In the genomic region with DNA sequence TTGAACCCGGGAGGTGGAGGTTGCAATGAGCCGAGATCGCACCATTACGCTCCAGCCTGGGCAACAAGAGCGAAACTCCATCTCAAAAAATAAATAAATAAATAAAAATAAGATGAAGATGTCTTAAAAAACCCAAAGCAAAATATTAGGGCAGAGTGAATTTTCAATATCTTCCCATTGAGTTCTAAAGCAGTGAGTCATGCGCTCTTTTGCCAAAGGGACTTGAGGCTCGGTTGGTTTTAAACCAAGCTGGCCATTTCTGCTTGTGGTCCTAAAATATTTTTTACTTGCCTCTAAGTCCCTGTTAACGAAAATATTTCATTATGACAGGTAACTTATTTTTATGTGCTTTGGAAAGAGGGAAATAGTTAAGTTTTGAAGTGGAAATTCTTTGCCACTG, we compare ENCODE assay signal across 13 cellular contexts. TPM values are rescaled to one million over a fixed set of nuclear protein-coding genes. Genes with fewer than 3 reads are reported as not detected.
A peak's percentile ranks its signal among the peaks of the same experiment; 100 is the strongest.
DNase-seq lines count a peak whose midpoint lies in the region; ATAC-seq, FAIRE-seq and TF ChIP-seq lines count a peak whose summit lies in the region.
"Had no signal": no experiment of that assay in that cellular context is flagged by ENCODE, and none has a peak within 500 bp of the region (broad histone marks: within the 10 kb centered on the region; RNA-seq: fewer than 3 reads in every experiment).

No MANE protein-coding gene starts in this region.

- in situ Hi-C loops in HepG2 (cut with HindIII; ENCODE audit: extremely low pct_ligation_motif_present, low pct_unique_long_range_greater_than_20kb), result no loop called here

- H3K27ac ChIP-seq in upper lobe of left lung, result no peak overlapping the region
- no peak overlapping the region for H3K27ac ChIP-seq in HepG2 (ENCODE audit: extremely low read length, insufficient read depth, low read length)
- H3K27ac ChIP-seq: KMS-11 had no signal

- no peak for TF ChIP-seq EP300 in upper lobe of left lung (IDR thresholded peaks at IDR 0.05)
- no peak for TF ChIP-seq EP300 in HepG2 (IDR thresholded peaks at IDR 0.05; ENCODE audit: low read depth in 2 of 2, low read length in 2 of 2)
- no peak for TF ChIP-seq EP300 in HepG2 (CRISPR knock-in tag; IDR thresholded peaks at IDR 0.05; ENCODE audit: borderline replicate concordance)

- H3K27me3 ChIP-seq in upper lobe of left lung (no peaks in the 10 kb centered on the region), HepG2 (ENCODE audit: control insufficient read depth in 1 of 2, insufficient read depth in 2 of 2, low read length in 2 of 2) (no peaks in the 10 kb centered on the region; a peak in 1 of 5 replicates)

- no peak for TF ChIP-seq RAD21 in HepG2 (CRISPR knock-in tag; IDR thresholded peaks at IDR 0.05)

- ATAC-seq in upper lobe of left lung (ENCODE audit: low FRiP score in 2 of 2), result no peak
- no peak for ATAC-seq in HepG2
- ATAC-seq: stimulated activated memory B cell treated with anti-CD40 and anti-IgM and Interleukin-4, amounts not matched to agents 10 μg/mL and 1 μg/mL and 100 μg/mL, for 72 hours had no signal

- POLR2A ChIA-PET in HepG2 (lab: Yijun Ruan, JAX), result no interaction called here

- BruUV-seq in HepG2 (replicated peaks; lab: Mats Ljungman, UMichigan), result no TSS peak

- DNase-seq in A172 (ENCODE audit: low spot score) (peak; percentile 59), GM04504 (ENCODE audit: low read depth) (peak; percentile 29), astrocyte of the hippocampus (ENCODE audit: low read depth, low spot score) (peak; percentile 75), glomerular visceral epithelial cell (ENCODE audit: extremely low spot score) (peak; percentile 26), upper lobe of left lung (no peak), HepG2 (ENCODE audit: low spot score) (no peak)
- no peak for DNase-seq in stimulated activated naive CD4-positive, alpha-beta T cell treated with Interleukin-2 at 50 U/mL for 16 hours (lab: John Stamatoyannopoulos, UW)
- DNase-seq in activated CD4-positive, alpha-beta T cell treated with anti-CD3 and anti-CD28 coated beads for 4 hours, result no peak
- DNase-seq: activated CD4-positive, CD25-positive, alpha-beta regulatory T cell; NCI-H510A; SHP77 had no signal

- no peak overlapping the region for H2AFZ ChIP-seq in HepG2 (ENCODE audit: low read length)

- CTCF ChIA-PET in HepG2 (lab: Yijun Ruan, JAX; ENCODE audit: low intra/inter-chr PET ratio, low total read pairs), result no interaction called here

- H3K4me1 ChIP-seq in upper lobe of left lung (peaks cover 66 to 72% (median 68%) of the 10 kb centered on the region in 4 donors), HepG2 (ENCODE audit: insufficient read depth, low read length) (peaks cover 53% of the 10 kb centered on the region)

- no peak overlapping the region for H3K4me2 ChIP-seq in HepG2 (ENCODE audit: low read depth, low read length)
- H3K4me2 ChIP-seq: KMS-11 had no signal

- H3K36me3 ChIP-seq in upper lobe of left lung (no peaks in the 10 kb centered on the region), HepG2 (replicated peaks in 1 of 2; ENCODE audit: control insufficient read depth in 1 of 2, insufficient read depth in 2 of 2, low read length in 2 of 2) (0 out of 5 replicates have a peak, but pooled peaks cover 0 to 2% of the 10 kb centered on the region in 2 experiments)

- H3K9me3 ChIP-seq in upper lobe of left lung, result no peaks in the 10 kb centered on the region
- H3K9me3 ChIP-seq in HepG2 (ENCODE audit: low read length), result no peaks in the 10 kb centered on the region

- TF ChIP-seq CTCF in upper lobe of left lung (IDR thresholded peaks at IDR 0.05) (no peak), HepG2 (CRISPR knock-in tag; IDR thresholded peaks at IDR 0.05) (no peak)

- no peak overlapping the region for H3K4me3 ChIP-seq in upper lobe of left lung
- H3K4me3 ChIP-seq in HepG2 (replicated peaks in 1 of 3; ENCODE audit: insufficient read depth in 1 of 3, low read depth in 2 of 3, low read length in 3 of 3), result no peak overlapping the region

- intact Hi-C loops in HepG2 (cut with micrococcal nuclease; ENCODE audit: unreplicated experiment), result no loop called here

- H3K79me2 ChIP-seq in HepG2 (ENCODE audit: insufficient read depth, low read length), result peaks cover 89% of the 10 kb centered on the region

- TF ChIP-seq POLR2A in upper lobe of left lung (IDR thresholded peaks at IDR 0.05), result no peak
- no peak for TF ChIP-seq POLR2A in HepG2 (IDR thresholded peaks at IDR 0.05; ENCODE audit: insufficient read depth in 1 of 2, low read depth in 2 of 2, low read length in 2 of 2)

- FAIRE-seq in HepG2 (lab: Jason Lieb, UNC), result no peak

- no peak overlapping the region for H3K9ac ChIP-seq in HepG2 (ENCODE audit: insufficient read depth, low read depth, low read length)
- H3K9ac ChIP-seq: KMS-11 had no signal

- WGBS in upper lobe of left lung, 2 donors, result 85 to 86% methylated on average over 8 of the region's 8 CpGs
- WGBS in HepG2 (ENCODE audit: low lambda C conversion rate), result 96% methylated on average over 8 of the region's 8 CpGs

- H4K20me1 ChIP-seq in HepG2 (ENCODE audit: insufficient read depth, low read length), result peaks cover 74% of the 10 kb centered on the region

TF ChIP-seq in HepG2, 621 proteins besides CTCF, POLR2A, EP300 and RAD21:
- TF ChIP-seq PCBP2 (optimal IDR thresholded peaks at IDR 0.05; ENCODE audit: low read depth, low read length, poor library complexity, severe bottlenecking) (no peak), ZNF333 (CRISPR knock-in tag; IDR thresholded peaks at IDR 0.05; ENCODE audit: borderline replicate concordance) (no peak), ZNF17 (CRISPR knock-in tag; IDR thresholded peaks at IDR 0.05) (no peak), RFX1 (IDR thresholded peaks at IDR 0.05) (no peak), ZNF24 (IDR thresholded peaks at IDR 0.05) (no peak), REL (CRISPR knock-in tag; conservative IDR thresholded peaks at IDR 0.05) (no peak), NFATC3 (CRISPR knock-in tag; IDR thresholded peaks at IDR 0.05) (no peak), ZFP1 (CRISPR knock-in tag; IDR thresholded peaks at IDR 0.05) (no peak), FIP1L1 (IDR thresholded peaks at IDR 0.05; ENCODE audit: borderline replicate concordance, insufficient read depth, low read depth, low read length) (no peak)

RNA-seq across cellular contexts. Expression of a gene that starts 4.7 kb away (rescaled TPM):
- total RNA-seq in A172 (2014; rRNA removed; shearing (Covaris generic)), result 77.4 and 79.1 TPM in 2 replicates
- total RNA-seq in upper lobe of left lung (100 to 1,000 TPM in 4 of 6 donors, 10 to 100 TPM in 2; 81.7 to 258 (median 114) TPM), HepG2 (2016; rRNA removed; fragmentation: Illumina TruSeq; extraction: Trizol) (64.9 and 93.8 TPM in 2 replicates)
- 25.0 and 28.0 TPM in 2 replicates for total RNA-seq in HepG2 (2016; cell fraction: cytosol; rRNA removed; fragmentation: Illumina TruSeq; extraction: Trizol; ENCODE audit: low read depth)
- total RNA-seq in HepG2 (2016; cell fraction: insoluble cytoplasmic fraction; rRNA removed; fragmentation: Illumina TruSeq; extraction: Trizol), result 64.0 and 82.0 TPM in 2 replicates
- 28.1 and 42.3 TPM in 2 replicates for total RNA-seq in HepG2 (2016; cell fraction: membrane; rRNA removed; fragmentation: Illumina TruSeq; extraction: Trizol)
- 32.7 and 40.0 TPM in 2 replicates for total RNA-seq in HepG2 (2016; cell fraction: nucleus; rRNA removed; fragmentation: Illumina TruSeq; extraction: Trizol)
- 35.9 and 46.0 TPM in 2 replicates for polyA plus RNA-seq in HepG2 (2011; rRNA removed)
- 20.0 and 28.0 TPM in 2 replicates for polyA plus RNA-seq in HepG2 (2011; cell fraction: cytosol; rRNA removed)
- polyA plus RNA-seq in HepG2 (2011; cell fraction: nucleus; rRNA removed), result 20.1 and 28.1 TPM in 2 replicates
- 59.7 and 61.2 TPM in 2 replicates for polyA plus RNA-seq in HepG2 (2012)
- 15.1 and 21.5 TPM in 2 replicates for polyA plus RNA-seq in HepG2 (2016; cell fraction: cytosol; fragmentation: Illumina TruSeq; extraction: Trizol; ENCODE audit: low read depth)
- polyA plus RNA-seq in HepG2 (2016; cell fraction: insoluble cytoplasmic fraction; fragmentation: Illumina TruSeq; extraction: Trizol; ENCODE audit: low read depth), result 80.8 and 92.4 TPM in 2 replicates
- polyA plus RNA-seq in HepG2 (2016; cell fraction: membrane; fragmentation: Illumina TruSeq; extraction: Trizol; ENCODE audit: low read depth), result 21.9 and 31.1 TPM in 2 replicates
- polyA plus RNA-seq in HepG2 (2016; cell fraction: nucleus; fragmentation: Illumina TruSeq; extraction: Trizol; ENCODE audit: insufficient read depth, low read depth), result 58.0 and 61.2 TPM in 2 replicates
- 45.1 and 73.6 TPM in 2 replicates for polyA minus RNA-seq in HepG2 (2011; rRNA and poly(A)+ RNA removed; ENCODE audit: low replicate concordance)
- polyA minus RNA-seq in HepG2 (2011; cell fraction: cytosol; rRNA and poly(A)+ RNA removed), result 28.9 and 44.8 TPM in 2 replicates
- polyA minus RNA-seq in HepG2 (2011; cell fraction: nucleus; rRNA and poly(A)+ RNA removed), result 38.7 and 39.8 TPM in 2 replicates

Comparison
In these comparisons a context has a peak if more than half of its experiments do, and no peak if none do; other contexts are left out.
1. DNase-seq: peak in A172 (single experiment), GM04504 (single experiment), astrocyte of the hippocampus (single experiment) and glomerular visceral epithelial cell (single experiment); none in stimulated activated naive CD4-positive, alpha-beta T cell treated with Interleukin-2 at 50 U/mL for 16 hours (single experiment), activated CD4-positive, alpha-beta T cell treated with anti-CD3 and anti-CD28 coated beads for 4 hours (0 of 2), upper lobe of left lung (0 of 2) and HepG2 (single experiment).